ENCODE assay signal across 22 cellular contexts in the genomic region with DNA sequence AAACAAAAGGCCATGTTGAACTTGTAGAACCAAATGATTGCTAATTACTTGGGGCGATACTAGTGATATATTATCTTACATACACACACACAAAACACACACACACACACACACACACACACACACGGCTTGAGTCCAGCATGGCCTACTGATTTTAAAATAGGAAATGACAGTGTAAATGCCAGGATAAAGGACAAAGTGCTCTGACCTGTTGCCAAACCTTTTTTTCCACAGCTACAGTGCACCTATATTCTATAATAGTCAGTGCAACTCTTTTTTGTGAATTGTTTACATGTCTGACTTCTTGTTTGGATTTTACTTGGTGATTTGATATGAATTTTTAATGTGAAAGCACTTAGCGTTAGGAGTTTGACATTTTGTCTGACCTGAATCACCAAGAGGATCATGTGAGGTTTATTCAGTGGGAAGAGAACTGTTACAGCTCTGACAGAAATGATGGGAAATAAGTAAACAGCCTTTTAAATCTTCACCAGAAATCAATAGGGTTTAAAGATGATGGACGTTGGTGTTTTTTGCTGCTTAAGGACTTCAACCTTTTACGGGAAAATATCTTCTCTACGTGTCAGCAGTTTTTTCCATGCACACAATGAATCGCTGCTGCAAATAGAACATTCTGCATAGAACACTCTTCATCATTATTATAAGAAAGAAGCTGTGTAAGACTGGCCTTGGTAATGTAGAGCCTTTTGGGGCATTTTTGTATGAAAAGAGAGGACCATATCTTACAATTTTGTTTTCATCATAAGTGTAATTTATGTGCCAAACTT.
DNase-seq lines count a peak whose midpoint lies in the region; ATAC-seq, FAIRE-seq and TF ChIP-seq lines count a peak whose summit lies in the region.
"Had no signal": no experiment of that assay in that cellular context is flagged by ENCODE, and none has a peak within 500 bp of the region (broad histone marks: within the 10 kb centered on the region; RNA-seq: fewer than 3 reads in every experiment).

No MANE protein-coding gene starts in this region.

- no peak overlapping the region for H3K4me3 ChIP-seq in liver (ENCODE audit: low read depth in 1 of 3, low read length in 3 of 3)
- H3K4me3 ChIP-seq: BLaER1, GM23248, SJSA1 had no signal

- no peaks in the 10 kb centered on the region for H3K27me3 ChIP-seq in liver (ENCODE audit: control insufficient read depth in 4 of 4, insufficient read depth in 4 of 4, low read length in 3 of 4)
- H3K27me3 ChIP-seq: BLaER1, SJSA1 had no signal

- H3K4me1 ChIP-seq in liver (ENCODE audit: control insufficient read depth in 4 of 4, insufficient read depth in 4 of 4, low read length in 3 of 4) = peaks cover 0 to 14% (median 7%) of the 10 kb centered on the region in 4 donors
- H3K4me1 ChIP-seq: BLaER1, SJSA1 had no signal

- no peak for FAIRE-seq in GM12892 (lab: Jason Lieb, UNC)
- FAIRE-seq: HTR-8/SVneo had no signal

- WGBS in liver = 24% methylated on average over 7 of the region's 7 CpGs

- no peaks in the 10 kb centered on the region for H3K36me3 ChIP-seq in liver (ENCODE audit: control insufficient read depth in 4 of 4, insufficient read depth in 3 of 4, low read depth in 1 of 4, low read length in 3 of 4)
- H3K36me3 ChIP-seq: BLaER1, SJSA1 had no signal

- peak in 1 of 2 donors; percentile 26 for TF ChIP-seq RAD21 in liver (IDR thresholded peaks at IDR 0.05)

- ATAC-seq in HG03378 (IDR thresholded peaks at IDR 0.05; ENCODE audit: unreplicated experiment) = no peak
- no peak for ATAC-seq in HG03135 (IDR thresholded peaks at IDR 0.05; ENCODE audit: unreplicated experiment)
- ATAC-seq: Right ventricle myocardium inferior had no signal

- no peak overlapping the region for H3K9ac ChIP-seq in liver (ENCODE audit: low read depth in 1 of 2, low read length in 2 of 2)
- H3K9ac ChIP-seq: BLaER1, GM23248 had no signal

- H3K9me3 ChIP-seq in liver (ENCODE audit: control insufficient read depth in 4 of 4, low read length in 3 of 4) = no peaks in the 10 kb centered on the region

- peak overlapping the region; percentile 6 to 60 for H3K27ac ChIP-seq in liver (ENCODE audit: low read depth in 1 of 2, low read length in 2 of 2)
- H3K27ac ChIP-seq: BLaER1, GM23248, SJSA1 had no signal

- no peak for TF ChIP-seq CTCF in liver (IDR thresholded peaks at IDR 0.05; ENCODE audit: low read depth, low read length, missing input control)

- peak; percentile 37 for DNase-seq in NCI-H2227 treated with DMSO at 0.1 percent for 48 hours (lab: John Stamatoyannopoulos, UW)
- peak; percentile 8 for DNase-seq in dermis blood vessel endothelial cell
- DNase-seq in NCI-H1417 treated with DMSO at 0.1 percent for 48 hours (lab: John Stamatoyannopoulos, UW) = no peak
- DNase-seq in GM12892 (ENCODE audit: insufficient read length) = no peak
- DNase-seq: ACHN; CD4-positive, alpha-beta T cell; COR-L47; DMS79; GM23248; H9; NCI-H1105 treated with DMSO at 0.1 percent for 48 hours; NCI-H187; NCI-H510A treated with DMSO at 0.1 percent for 48 hours; NCI-H774; OCI-M1 had no signal

- no peak for TF ChIP-seq POLR2A in GM12892 (IDR thresholded peaks at IDR 0.05; ENCODE audit: low read depth, low read length)

TF ChIP-seq in liver, 16 proteins besides CTCF, POLR2A, EP300 and RAD21:
- TF ChIP-seq, protein P1, sequence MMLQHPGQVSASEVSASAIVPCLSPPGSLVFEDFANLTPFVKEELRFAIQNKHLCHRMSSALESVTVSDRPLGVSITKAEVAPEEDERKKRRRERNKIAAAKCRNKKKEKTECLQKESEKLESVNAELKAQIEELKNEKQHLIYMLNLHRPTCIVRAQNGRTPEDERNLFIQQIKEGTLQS (IDR thresholded peaks at IDR 0.05) = peak; percentile 49
- TF ChIP-seq GABPA (IDR thresholded peaks at IDR 0.05 in 1 of 2, conservative IDR thresholded peaks at IDR 0.05 in 1 of 2) (no peak), NR2F2 (IDR thresholded peaks at IDR 0.05) (peak; percentile 48), TAF1 (conservative IDR thresholded peaks at IDR 0.05) (no peak), FOXA2 (IDR thresholded peaks at IDR 0.05) (no peak), YY1 (IDR thresholded peaks at IDR 0.05) (peak; percentile 47), EGR1 (IDR thresholded peaks at IDR 0.05; ENCODE audit: low read depth in 2 of 2) (no peak), FOXA1 (IDR thresholded peaks at IDR 0.05) (peak; percentile 10), JUND (IDR thresholded peaks at IDR 0.05) (peak in 1 of 2 donors; percentile 59), HNF4A (conservative IDR thresholded peaks at IDR 0.05) (peak; percentile 67 to 82), SP1 (IDR thresholded peaks at IDR 0.05) (peak; percentile 69), RXRA (IDR thresholded peaks at IDR 0.05) (peak; percentile 43 to 57), HNF4G (IDR thresholded peaks at IDR 0.05) (peak; percentile 16)
- TF ChIP-seq, protein P2, sequence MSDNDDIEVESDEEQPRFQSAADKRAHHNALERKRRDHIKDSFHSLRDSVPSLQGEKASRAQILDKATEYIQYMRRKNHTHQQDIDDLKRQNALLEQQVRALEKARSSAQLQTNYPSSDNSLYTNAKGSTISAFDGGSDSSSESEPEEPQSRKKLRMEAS (IDR thresholded peaks at IDR 0.05) = no peak
- TF ChIP-seq, protein P3, sequence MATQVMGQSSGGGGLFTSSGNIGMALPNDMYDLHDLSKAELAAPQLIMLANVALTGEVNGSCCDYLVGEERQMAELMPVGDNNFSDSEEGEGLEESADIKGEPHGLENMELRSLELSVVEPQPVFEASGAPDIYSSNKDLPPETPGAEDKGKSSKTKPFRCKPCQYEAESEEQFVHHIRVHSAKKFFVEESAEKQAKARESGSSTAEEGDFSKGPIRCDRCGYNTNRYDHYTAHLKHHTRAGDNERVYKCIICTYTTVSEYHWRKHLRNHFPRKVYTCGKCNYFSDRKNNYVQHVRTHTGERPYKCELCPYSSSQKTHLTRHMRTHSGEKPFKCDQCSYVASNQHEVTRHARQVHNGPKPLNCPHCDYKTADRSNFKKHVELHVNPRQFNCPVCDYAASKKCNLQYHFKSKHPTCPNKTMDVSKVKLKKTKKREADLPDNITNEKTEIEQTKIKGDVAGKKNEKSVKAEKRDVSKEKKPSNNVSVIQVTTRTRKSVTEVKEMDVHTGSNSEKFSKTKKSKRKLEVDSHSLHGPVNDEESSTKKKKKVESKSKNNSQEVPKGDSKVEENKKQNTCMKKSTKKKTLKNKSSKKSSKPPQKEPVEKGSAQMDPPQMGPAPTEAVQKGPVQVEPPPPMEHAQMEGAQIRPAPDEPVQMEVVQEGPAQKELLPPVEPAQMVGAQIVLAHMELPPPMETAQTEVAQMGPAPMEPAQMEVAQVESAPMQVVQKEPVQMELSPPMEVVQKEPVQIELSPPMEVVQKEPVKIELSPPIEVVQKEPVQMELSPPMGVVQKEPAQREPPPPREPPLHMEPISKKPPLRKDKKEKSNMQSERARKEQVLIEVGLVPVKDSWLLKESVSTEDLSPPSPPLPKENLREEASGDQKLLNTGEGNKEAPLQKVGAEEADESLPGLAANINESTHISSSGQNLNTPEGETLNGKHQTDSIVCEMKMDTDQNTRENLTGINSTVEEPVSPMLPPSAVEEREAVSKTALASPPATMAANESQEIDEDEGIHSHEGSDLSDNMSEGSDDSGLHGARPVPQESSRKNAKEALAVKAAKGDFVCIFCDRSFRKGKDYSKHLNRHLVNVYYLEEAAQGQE (IDR thresholded peaks at IDR 0.05) = no peak
- TF ChIP-seq, protein P4, sequence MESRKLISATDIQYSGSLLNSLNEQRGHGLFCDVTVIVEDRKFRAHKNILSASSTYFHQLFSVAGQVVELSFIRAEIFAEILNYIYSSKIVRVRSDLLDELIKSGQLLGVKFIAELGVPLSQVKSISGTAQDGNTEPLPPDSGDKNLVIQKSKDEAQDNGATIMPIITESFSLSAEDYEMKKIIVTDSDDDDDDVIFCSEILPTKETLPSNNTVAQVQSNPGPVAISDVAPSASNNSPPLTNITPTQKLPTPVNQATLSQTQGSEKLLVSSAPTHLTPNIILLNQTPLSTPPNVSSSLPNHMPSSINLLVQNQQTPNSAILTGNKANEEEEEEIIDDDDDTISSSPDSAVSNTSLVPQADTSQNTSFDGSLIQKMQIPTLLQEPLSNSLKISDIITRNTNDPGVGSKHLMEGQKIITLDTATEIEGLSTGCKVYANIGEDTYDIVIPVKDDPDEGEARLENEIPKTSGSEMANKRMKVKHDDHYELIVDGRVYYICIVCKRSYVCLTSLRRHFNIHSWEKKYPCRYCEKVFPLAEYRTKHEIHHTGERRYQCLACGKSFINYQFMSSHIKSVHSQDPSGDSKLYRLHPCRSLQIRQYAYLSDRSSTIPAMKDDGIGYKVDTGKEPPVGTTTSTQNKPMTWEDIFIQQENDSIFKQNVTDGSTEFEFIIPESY (IDR thresholded peaks at IDR 0.05) = no peak

Comparison
In these comparisons a context has a peak if more than half of its experiments do, and no peak if none do; other contexts are left out.
1. DNase-seq: peak in NCI-H2227 treated with DMSO at 0.1 percent for 48 hours (single experiment) and dermis blood vessel endothelial cell (single experiment); none in NCI-H1417 treated with DMSO at 0.1 percent for 48 hours (single experiment) and GM12892 (single experiment).